ENCODE assay signal across 8 cellular contexts in genomic region chr17:6070895-6071511, GRCh38. TPM values are rescaled to one million over a fixed set of nuclear protein-coding genes. Genes with fewer than 3 reads are reported as not detected.
A peak's percentile ranks its signal among the peaks of the same experiment; 100 is the strongest.
DNase-seq lines count a peak whose midpoint lies in the region; ATAC-seq, FAIRE-seq and TF ChIP-seq lines count a peak whose summit lies in the region.

No MANE protein-coding gene starts in this region.

- H3K27ac Mint-ChIP-seq in astrocyte (ENCODE audit: unreplicated experiment), result no peak overlapping the region

- H3K4me3 ChIP-seq in astrocyte (ENCODE audit: insufficient read depth, low read depth, low read length), result peak overlapping the region; percentile 25
- peak overlapping the region; percentile 28 to 76 for H3K4me3 ChIP-seq in small intestine (ENCODE audit: low read depth in 1 of 2, low read length in 2 of 2)

- no peak overlapping the region for H3K27ac ChIP-seq in astrocyte (ENCODE audit: low read depth, low read length)
- H3K27ac ChIP-seq in small intestine (ENCODE audit: low read depth in 1 of 2, low read length in 1 of 2), result no peak overlapping the region

- no peak for TF ChIP-seq CTCF in astrocyte (IDR thresholded peaks at IDR 0.05; ENCODE audit: insufficient read depth, low read depth, low read length)

- no peak for ATAC-seq in GM21529 (IDR thresholded peaks at IDR 0.05; ENCODE audit: unreplicated experiment)

- H3K27me3 Mint-ChIP-seq in astrocyte (ENCODE audit: low read depth, unreplicated experiment), result peaks cover 40% of the 10 kb centered on the region

- H3K4me3 Mint-ChIP-seq in astrocyte (ENCODE audit: unreplicated experiment), result peak overlapping the region; percentile 82

- H3K4me1 Mint-ChIP-seq in astrocyte (ENCODE audit: low read depth, unreplicated experiment), result peaks cover 9% of the 10 kb centered on the region

- H3K36me3 ChIP-seq in astrocyte (ENCODE audit: insufficient read depth, low read length), result no peaks in the 10 kb centered on the region
- H3K36me3 ChIP-seq in small intestine (ENCODE audit: control insufficient read depth in 2 of 2, insufficient read depth in 2 of 2, low read length in 2 of 2), result no peaks in the 10 kb centered on the region

- no peaks in the 10 kb centered on the region for H3K9me3 Mint-ChIP-seq in astrocyte (ENCODE audit: unreplicated experiment)

- H3K27me3 ChIP-seq in astrocyte (ENCODE audit: insufficient read depth, low read length), result peaks cover 34% of the 10 kb centered on the region
- peaks cover 2 to 17% of the 10 kb centered on the region in 2 donors for H3K27me3 ChIP-seq in small intestine (ENCODE audit: control insufficient read depth in 2 of 2, insufficient read depth in 2 of 2, low read length in 2 of 2)

- no peak overlapping the region for H3K9ac ChIP-seq in astrocyte (ENCODE audit: low read length)

- H3K4me1 ChIP-seq in astrocyte (ENCODE audit: insufficient read depth, low read length) (peaks cover 2% of the 10 kb centered on the region), small intestine (ENCODE audit: control insufficient read depth in 2 of 2, insufficient read depth in 1 of 2, low read depth in 1 of 2, low read length in 1 of 2) (no peaks in the 10 kb centered on the region)

- H3K79me2 ChIP-seq in astrocyte (ENCODE audit: insufficient read depth, low read length), result no peaks in the 10 kb centered on the region

- DNase-seq in HuH-7.5 (ENCODE audit: low spot score) (peak; percentile 46), astrocyte (ENCODE audit: low read depth) (no peak), iris pigment epithelial cell (ENCODE audit: low read depth) (peak; percentile 15), small intestine (peak; percentile 24), putamen (ENCODE audit: low spot score) (no peak), cortex of kidney (lab: John Stamatoyannopoulos, UW) (no peak), HTR-8/SVneo (ENCODE audit: insufficient read length, low spot score) (no peak)

- FAIRE-seq in astrocyte (lab: Jason Lieb, UNC) (no peak), small intestine (lab: Jason Lieb, UNC) (no peak), HTR-8/SVneo (lab: Jason Lieb, UNC) (no peak)

- H3K9me3 ChIP-seq in astrocyte (ENCODE audit: insufficient read depth, low read depth, low read length) (no peaks in the 10 kb centered on the region), small intestine (ENCODE audit: control insufficient read depth, low read depth) (no peaks in the 10 kb centered on the region)

- peak overlapping the region; percentile 81 for H3K4me2 ChIP-seq in astrocyte (ENCODE audit: low read length)

- no peaks in the 10 kb centered on the region for H3K36me3 Mint-ChIP-seq in astrocyte (ENCODE audit: low read depth, unreplicated experiment)

- WGBS in small intestine, 3 donors, result 3 to 5% (median 3%) methylated on average over 25 to 42 of the region's 42 CpGs

- peaks cover 12% of the 10 kb centered on the region for H4K20me1 ChIP-seq in astrocyte (ENCODE audit: insufficient read depth, low read length)

- peak overlapping the region; percentile 66 for H2AFZ ChIP-seq in astrocyte (ENCODE audit: low read depth, low read length)

RNA-seq across cellular contexts. Expression of gene WSCD1, which starts 0.8 kb away (rescaled TPM):
- 3.9 and 5.1 TPM in 2 replicates for total RNA-seq in astrocyte
- polyA plus RNA-seq in small intestine, result 1 to 10 TPM; 2.9 to 5.0 (median 3.2) TPM

Comparison
In these comparisons a context has a peak if more than half of its experiments do, and no peak if none do; other contexts are left out.
1. DNase-seq: peak in HuH-7.5 (single experiment), iris pigment epithelial cell (single experiment) and small intestine (single experiment); none in astrocyte (single experiment), putamen (single experiment), cortex of kidney (single experiment) and HTR-8/SVneo (single experiment).